Comparison of ENCODE assay signal across 14 cellular contexts in the genomic region with DNA sequence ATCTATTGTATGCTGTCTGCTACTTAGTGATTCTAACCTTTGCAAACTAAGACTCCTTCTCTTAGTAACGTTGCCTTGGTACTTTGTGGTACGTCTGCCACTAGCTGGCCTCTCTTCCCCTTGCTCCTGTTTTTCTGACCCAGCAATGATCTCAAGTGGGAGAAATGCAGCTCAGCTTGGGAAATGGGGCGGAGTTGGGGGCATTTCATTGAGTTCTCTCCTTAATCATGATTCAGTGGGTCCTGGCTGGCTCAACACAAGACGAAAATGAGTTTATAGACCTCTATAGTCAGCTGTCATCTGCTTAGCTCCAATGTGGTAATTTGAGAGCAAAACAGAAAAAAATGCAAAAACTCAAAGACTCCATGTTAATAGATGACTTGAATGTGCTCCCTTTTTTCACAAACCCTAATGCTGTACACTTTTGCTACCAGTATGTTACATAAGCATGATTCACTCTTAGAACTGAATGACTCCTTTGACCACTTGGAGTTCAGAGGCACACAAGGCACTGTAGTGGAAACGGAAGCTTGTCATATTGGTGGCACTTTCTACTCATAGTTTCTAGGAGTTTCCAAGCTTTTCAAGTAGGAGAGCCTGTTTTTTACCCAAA. TPM values are rescaled to one million over a fixed set of nuclear protein-coding genes. Genes with fewer than 3 reads are reported as not detected.
A peak's percentile ranks its signal among the peaks of the same experiment; 100 is the strongest.
DNase-seq lines count a peak whose midpoint lies in the region; ATAC-seq, FAIRE-seq and TF ChIP-seq lines count a peak whose summit lies in the region.
"Had no signal": no experiment of that assay in that cellular context is flagged by ENCODE, and none has a peak within 500 bp of the region (broad histone marks: within the 10 kb centered on the region; RNA-seq: fewer than 3 reads in every experiment).

No MANE protein-coding gene starts in this region.

- 63 to 71% methylated on average over 5 of the region's 5 CpGs for WGBS in testis, 2 donors

- DNase-seq in H54 (ENCODE audit: insufficient read length, low spot score) = peak; percentile 51
- DNase-seq in SJCRH30 = peak; percentile 69 to 82
- DNase-seq in globus pallidus (ENCODE audit: low spot score) = peak; percentile 12
- peak; percentile 19 for DNase-seq in skeletal muscle cell (ENCODE audit: low read depth)
- DNase-seq in activated CD4-positive, CD25-positive, alpha-beta regulatory T cell treated with anti-CD3 and anti-CD28 coated beads, Interleukin-2, amount 50 U/mL, for 72 hours = no peak
- no peak for DNase-seq in D721Med (ENCODE audit: insufficient read length, low spot score)
- no peak for DNase-seq in testis
- DNase-seq: activated T-cell treated with anti-CD3 and anti-CD28 coated beads, Interleukin-2, amount 50 U/mL, for 24 hours; naive thymus-derived CD8-positive, alpha-beta T cell; NCI-H2107; PC-9 had no signal

- ATAC-seq in GM21515 (IDR thresholded peaks at IDR 0.05; ENCODE audit: unreplicated experiment) = no peak
- ATAC-seq: K562; naive thymus-derived CD8-positive, alpha-beta T cell had no signal

- TF ChIP-seq CTCF in D721Med (IDR thresholded peaks at IDR 0.05; ENCODE audit: insufficient read depth, missing control alignments) (no peak), testis (IDR thresholded peaks at IDR 0.05) (no peak)

- TF ChIP-seq POLR2A in H54 (IDR thresholded peaks at IDR 0.05; ENCODE audit: low read depth, low read length) = no peak
- TF ChIP-seq POLR2A in testis (IDR thresholded peaks at IDR 0.05) = no peak

- H3K4me1 ChIP-seq in SJCRH30 (peaks cover 12% of the 10 kb centered on the region), testis (peaks cover 4% of the 10 kb centered on the region)
- H3K4me1 ChIP-seq: ascending aorta had no signal

- H3K27me3 ChIP-seq in SJCRH30 (no peaks in the 10 kb centered on the region), testis (no peaks in the 10 kb centered on the region)
- H3K27me3 ChIP-seq: ascending aorta had no signal

- H3K27ac ChIP-seq in SJCRH30 = peak overlapping the region; percentile 98
- H3K27ac ChIP-seq in testis = no peak overlapping the region
- H3K27ac ChIP-seq: ascending aorta, PC-9 had no signal

- intact Hi-C loops in testis (cut with DNase I; ENCODE audit: low total_unique reads) = no loop called here

- H3K4me3 ChIP-seq in SJCRH30 (peak overlapping the region; percentile 30), skeletal muscle cell (ENCODE audit: low read depth, low read length) (no peak overlapping the region), testis (no peak overlapping the region)
- H3K4me3 ChIP-seq: ascending aorta, K562, PC-9 had no signal

- peak; percentile 98 for FAIRE-seq in H54 (lab: Jason Lieb, UNC)
- no peak for FAIRE-seq in D721Med (lab: Jason Lieb, UNC)
- FAIRE-seq: K562 had no signal

- H3K36me3 ChIP-seq in SJCRH30 (no peaks in the 10 kb centered on the region), testis (ENCODE audit: low read depth, missing control alignments) (no peaks in the 10 kb centered on the region)
- H3K36me3 ChIP-seq: ascending aorta had no signal

- no peaks in the 10 kb centered on the region for H3K9me3 ChIP-seq in SJCRH30 (replicated peaks)
- H3K9me3 ChIP-seq in testis = no peaks in the 10 kb centered on the region
- H3K9me3 ChIP-seq: ascending aorta had no signal

RNA-seq across cellular contexts. Expression of a gene that starts 55.3 kb away (rescaled TPM):
- total RNA-seq in SJCRH30 (2014; rRNA removed; shearing (Covaris generic)) = 33.9 and 37.2 TPM in 2 replicates
- 10 to 100 TPM; 42.9 to 43.9 TPM for total RNA-seq in testis
- polyA plus RNA-seq in testis (ENCODE audit: insufficient read depth, low read depth, low replicate concordance) = 16.1 TPM

Comparison
In these comparisons a context has a peak if more than half of its experiments do, and no peak if none do; other contexts are left out.
1. DNase-seq: peak in H54 (single experiment), SJCRH30 (2 of 2), globus pallidus (single experiment) and skeletal muscle cell (single experiment); none in activated CD4-positive, CD25-positive, alpha-beta regulatory T cell treated with anti-CD3 and anti-CD28 coated beads, Interleukin-2, amount 50 U/mL, for 72 hours (single experiment), D721Med (single experiment) and testis (single experiment).